Comparison of ENCODE assay signal across 8 cellular contexts in genomic region chr20:327041-327945, GRCh38. TPM values are rescaled to one million over a fixed set of nuclear protein-coding genes. Genes with fewer than 3 reads are reported as not detected.
DNase-seq lines count a peak whose midpoint lies in the region; ATAC-seq and TF ChIP-seq lines count a peak whose summit lies in the region.

No MANE protein-coding gene starts in this region.

- no peaks in the 10 kb centered on the region for H3K36me3 ChIP-seq in lower lobe of right lung

- H3K27ac ChIP-seq in HL-60 (replicated peaks), result peak overlapping the region; percentile 31
- H3K27ac ChIP-seq in lower lobe of right lung, result peak overlapping the region; percentile 64

- peaks cover 54% of the 10 kb centered on the region for H3K36me3 Mint-ChIP-seq in Calu3 (ENCODE audit: insufficient read depth, unreplicated experiment)

- CTCF ChIA-PET in Calu3 (lab: Charles Lee), result interaction anchor here (0.7 kb wide), 1 partner anchor 20 kb away, joined by 5 read pairs; no protein-coding TSS in a partner anchor

- H3K4me1 Mint-ChIP-seq in Calu3 (ENCODE audit: low read depth, unreplicated experiment), result peaks cover 13% of the 10 kb centered on the region

- H3K27me3 Mint-ChIP-seq in Calu3 (ENCODE audit: unreplicated experiment), result no peaks in the 10 kb centered on the region

- DNase-seq in Calu3, result peak; percentile 74
- peak; percentile 74 to 75 for DNase-seq in HL-60 (ENCODE audit: low read depth in 1 of 2, low spot score in 1 of 2)
- peak; percentile 99 for DNase-seq in NCI-H82 (lab: John Stamatoyannopoulos, UW)
- peak; percentile 60 to 71 (median 63) for DNase-seq in activated CD8-positive, alpha-beta memory T cell treated with anti-CD3 and anti-CD28 coated beads for 48 hours (ENCODE audit: low read depth in 2 of 3, low spot score in 2 of 3)
- peak; percentile 61 for DNase-seq in effector CD4-positive, alpha-beta T cell
- DNase-seq in lower lobe of right lung, result peak; percentile 84
- peak; percentile 45 to 63 (median 48) for DNase-seq in stimulated activated CD4-positive, alpha-beta T cell treated with anti-CD3 and anti-CD28 coated beads, TNF-alpha, amount 100 ng/mL, for 4 hours (ENCODE audit: low read depth in 3 of 3)

- TF ChIP-seq CTCF in Calu3 (IDR thresholded peaks at IDR 0.05; ENCODE audit: unreplicated experiment) (no peak), HL-60 (IDR thresholded peaks at IDR 0.05; ENCODE audit: insufficient read depth, low read length) (no peak), lower lobe of right lung (IDR thresholded peaks at IDR 0.05) (no peak)

- H3K27me3 ChIP-seq in HL-60 (ENCODE audit: insufficient read depth, poor library complexity, severe bottlenecking), result no peaks in the 10 kb centered on the region
- no peaks in the 10 kb centered on the region for H3K27me3 ChIP-seq in lower lobe of right lung (ENCODE audit: low read depth)

- H3K4me3 ChIP-seq in HL-60 (replicated peaks; ENCODE audit: insufficient read depth, low read length), result peak overlapping the region; percentile 78
- peak overlapping the region; percentile 81 for H3K4me3 ChIP-seq in lower lobe of right lung

- no peaks in the 10 kb centered on the region for H3K9me3 ChIP-seq in lower lobe of right lung

- TSS peak; percentile 39 for BruUV-seq in Calu3 (replicated peaks; lab: Mats Ljungman, UMichigan)

- H3K27ac Mint-ChIP-seq in Calu3 (ENCODE audit: unreplicated experiment), result peak overlapping the region; percentile 33

- peak; percentile 53 to 71 for ATAC-seq in lower lobe of right lung
- ATAC-seq in HG03439 (IDR thresholded peaks at IDR 0.05; ENCODE audit: unreplicated experiment), result no peak

- intact Hi-C loops in Calu3 (cut with micrococcal nuclease; ENCODE audit: unreplicated experiment), result no loop called here
- intact Hi-C loops in lower lobe of right lung (cut with DNase I), result no loop called here

- peaks cover 43% of the 10 kb centered on the region for H3K4me1 ChIP-seq in lower lobe of right lung

- H3K9me3 Mint-ChIP-seq in Calu3 (ENCODE audit: low read depth, unreplicated experiment), result no peaks in the 10 kb centered on the region

- peak overlapping the region; percentile 74 for H3K4me3 Mint-ChIP-seq in Calu3 (ENCODE audit: low read depth, unreplicated experiment)

RNA-seq across cellular contexts. Expression of gene SOX12, which starts 1.9 kb away (rescaled TPM):
- total RNA-seq in Calu3 (2022) (13.6 and 14.5 TPM in 2 replicates), lower lobe of right lung (9.8 TPM)

RNA-seq across cellular contexts. Expression of gene NRSN2, which starts 19.6 kb away (rescaled TPM):
- total RNA-seq in Calu3 (2022) (0.42 and 0.51 TPM in 2 replicates), lower lobe of right lung (17.3 TPM)

RNA-seq across cellular contexts. Expression of gene ZCCHC3, which starts 29.9 kb away (rescaled TPM):
- 10.9 and 11.1 TPM in 2 replicates for total RNA-seq in Calu3 (2022)
- total RNA-seq in lower lobe of right lung, result 15.6 TPM

RNA-seq across cellular contexts. Expression of gene C20orf96, which starts 36.7 kb away (rescaled TPM):
- total RNA-seq in Calu3 (2022) (7.3 and 8.8 TPM in 2 replicates), lower lobe of right lung (11.6 TPM)

RNA-seq across cellular contexts. Expression of gene TRIB3, which starts 53.3 kb away (rescaled TPM):
- 47.2 and 53.0 TPM in 2 replicates for total RNA-seq in Calu3 (2022)
- total RNA-seq in lower lobe of right lung, result 13.9 TPM

Comparison
In these comparisons a context has a peak if more than half of its experiments do, and no peak if none do; other contexts are left out.
1. DNase-seq: peak in every context shown above with its lines; median percentile 99 in NCI-H82; 84 in lower lobe of right lung; 74 in HL-60; 74 in Calu3; 63 in activated CD8-positive, alpha-beta memory T cell treated with anti-CD3 and anti-CD28 coated beads for 48 hours; 61 in effector CD4-positive, alpha-beta T cell; 48 in stimulated activated CD4-positive, alpha-beta T cell treated with anti-CD3 and anti-CD28 coated beads, TNF-alpha, amount 100 ng/mL, for 4 hours.
2. RNA of gene NRSN2, which starts 19.6 kb away (total RNA-seq): 17.3 TPM in lower lobe of right lung (single experiment); 0.42 to 0.51 TPM in Calu3; every median in the first group is over 10 times any median in the second.